ENCODE assay signal across 10 cellular contexts in genomic region chr6:42028234-42029061, GRCh38. TPM values are rescaled to one million over a fixed set of nuclear protein-coding genes. Genes with fewer than 3 reads are reported as not detected.
DNase-seq lines count a peak whose midpoint lies in the region; ATAC-seq lines count a peak whose summit lies in the region.
"Had no signal": no experiment of that assay in that cellular context is flagged by ENCODE, and none has a peak within 500 bp of the region (broad histone marks: within the 10 kb centered on the region; RNA-seq: fewer than 3 reads in every experiment).

No MANE protein-coding gene starts in this region.

- H3K27ac ChIP-seq in subcutaneous abdominal adipose tissue (ENCODE audit: low read depth, low read length): no peak overlapping the region

- peak overlapping the region; percentile 98 for H3K27ac Mint-ChIP-seq in activated T-cell treated with anti-CD3 and anti-CD28 coated beads, Interleukin-2, amount 50 U/mL, for 72 hours

- no peaks in the 10 kb centered on the region for H3K9me3 ChIP-seq in subcutaneous abdominal adipose tissue (ENCODE audit: control insufficient read depth in 5 of 5, low read length in 5 of 5)

- H3K9ac ChIP-seq in subcutaneous abdominal adipose tissue (ENCODE audit: low read length in 5 of 5): peak overlapping the region in 2 of 5 donors; percentile 19 to 58

- H3K36me3 Mint-ChIP-seq in activated T-cell treated with anti-CD3 and anti-CD28 coated beads, Interleukin-2, amount 50 U/mL, for 72 hours (ENCODE audit: insufficient read depth in 2 of 2): peaks cover 2 to 10% of the 10 kb centered on the region in 2 donors

- ATAC-seq in activated T-cell treated with anti-CD3 and anti-CD28 coated beads, Interleukin-2, amount 50 U/mL, for 72 hours (replicated peaks in 1 of 2): peak; percentile 46 to 59
- ATAC-seq in left ventricle myocardium superior: peak; percentile 75

- H3K4me1 ChIP-seq in subcutaneous abdominal adipose tissue (ENCODE audit: control insufficient read depth in 5 of 5, insufficient read depth in 5 of 5, low read length in 5 of 5): peaks cover 5 to 56% (median 18%) of the 10 kb centered on the region in 5 donors

- H3K9me3 Mint-ChIP-seq in activated T-cell treated with anti-CD3 and anti-CD28 coated beads, Interleukin-2, amount 50 U/mL, for 72 hours: no peaks in the 10 kb centered on the region

- H3K4me3 Mint-ChIP-seq in activated T-cell treated with anti-CD3 and anti-CD28 coated beads, Interleukin-2, amount 50 U/mL, for 72 hours: peak overlapping the region; percentile 76 to 82

- peaks cover 100% of the 10 kb centered on the region for H3K4me1 Mint-ChIP-seq in activated T-cell treated with anti-CD3 and anti-CD28 coated beads, Interleukin-2, amount 50 U/mL, for 72 hours (ENCODE audit: low read depth)

- H3K36me3 ChIP-seq in subcutaneous abdominal adipose tissue (ENCODE audit: control insufficient read depth in 5 of 5, insufficient read depth in 5 of 5, low read length in 5 of 5): peaks cover 0 to 9% (median 0%) of the 10 kb centered on the region in 5 donors

- DNase-seq in activated T-cell treated with anti-CD3 and anti-CD28 coated beads, Interleukin-2, amount 50 U/mL, for 72 hours: no peak
- DNase-seq in activated T-cell treated with anti-CD3 and anti-CD28 coated beads for 4 hours (no peak), UCSD-AML1 (lab: John Stamatoyannopoulos, UW; ENCODE audit: unreplicated experiment) (peak; percentile 72), left ventricle myocardium superior (peak; percentile 41), SK-N-DZ (ENCODE audit: low spot score) (no peak), germinal center (ENCODE audit: low spot score) (no peak)
- DNase-seq in activated CD4-positive, alpha-beta T cell treated with anti-CD3 and anti-CD28 coated beads, Interleukin-2, amount 50 U/mL, for 48 hours: no peak
- DNase-seq: DMS79, NCI-H2029 had no signal

- intact Hi-C loops in left ventricle myocardium superior (cut with micrococcal nuclease): no loop called here

- H3K27me3 ChIP-seq in subcutaneous abdominal adipose tissue (ENCODE audit: control insufficient read depth in 5 of 5, insufficient read depth in 4 of 5, low read length in 5 of 5): no peaks in the 10 kb centered on the region

- no peaks in the 10 kb centered on the region for H3K27me3 Mint-ChIP-seq in activated T-cell treated with anti-CD3 and anti-CD28 coated beads, Interleukin-2, amount 50 U/mL, for 72 hours (ENCODE audit: low read depth)

- peak overlapping the region in 4 of 5 donors; percentile 5 to 43 (median 32) for H3K4me3 ChIP-seq in subcutaneous abdominal adipose tissue (ENCODE audit: low read depth in 1 of 5, low read length in 5 of 5)

RNA-seq across cellular contexts. Expression of gene TAF8, which starts 21.9 kb away (rescaled TPM):
- total RNA-seq in activated T-cell treated with anti-CD3 and anti-CD28 coated beads, Interleukin-2, amount 50 U/mL, for 72 hours: 10 to 100 TPM; 62.6 to 70.4 TPM
- total RNA-seq in left ventricle myocardium superior: 32.2 TPM
- 25.6 and 30.2 TPM in 2 replicates for polyA plus RNA-seq in SK-N-DZ (2014; cell fraction: cytosol; rRNA removed)
- polyA plus RNA-seq in SK-N-DZ (2014; cell fraction: nucleus; rRNA removed): 13.6 and 21.1 TPM in 2 replicates

Comparison
In these comparisons a context has a peak if more than half of its experiments do, and no peak if none do; other contexts are left out.
1. DNase-seq: peak in UCSD-AML1 (single experiment) and left ventricle myocardium superior (single experiment); none in activated T-cell treated with anti-CD3 and anti-CD28 coated beads, Interleukin-2, amount 50 U/mL, for 72 hours (0 of 2), activated T-cell treated with anti-CD3 and anti-CD28 coated beads for 4 hours (single experiment), SK-N-DZ (single experiment), germinal center (single experiment) and activated CD4-positive, alpha-beta T cell treated with anti-CD3 and anti-CD28 coated beads, Interleukin-2, amount 50 U/mL, for 48 hours (0 of 2).